8 cellular contexts compared by ENCODE assay signal in the genomic region with DNA sequence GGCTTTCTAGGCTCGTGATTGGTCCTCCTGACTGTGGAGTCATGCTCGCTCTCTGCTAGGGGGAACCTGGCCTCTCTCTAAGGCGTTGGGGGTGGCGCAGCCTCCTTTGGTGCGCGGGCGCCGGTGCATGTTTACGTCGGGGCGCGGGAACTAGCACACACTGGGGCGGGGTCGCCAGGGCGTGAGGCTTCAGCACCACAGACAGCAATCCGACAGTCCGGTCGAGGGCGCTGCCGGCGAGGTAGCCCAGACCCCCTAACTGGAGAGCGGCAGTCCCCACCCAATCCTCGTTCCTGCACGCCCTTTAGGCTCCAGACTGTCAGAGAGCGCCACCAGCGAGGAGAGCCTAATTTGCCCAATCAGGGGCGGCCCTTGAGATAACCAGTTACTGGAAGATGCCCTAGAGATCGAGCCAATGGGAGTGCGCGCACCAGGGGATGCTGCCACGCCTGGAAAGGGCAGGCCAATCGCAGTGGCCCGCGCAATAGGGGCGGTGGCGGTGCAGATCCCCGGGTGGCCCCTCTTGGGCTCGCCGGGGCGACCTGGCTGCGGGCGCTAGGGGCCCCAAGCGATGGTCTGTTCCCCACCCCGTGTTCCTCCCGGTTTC. TPM values are rescaled to one million over a fixed set of nuclear protein-coding genes. Genes with fewer than 3 reads are reported as not detected.
A peak's percentile ranks its signal among the peaks of the same experiment; 100 is the strongest.
DNase-seq lines count a peak whose midpoint lies in the region; ATAC-seq, FAIRE-seq and TF ChIP-seq lines count a peak whose summit lies in the region.

No MANE protein-coding gene starts in this region.

- H3K4me1 ChIP-seq in foreskin keratinocyte, result no peaks in the 10 kb centered on the region
- peaks cover 16% of the 10 kb centered on the region for H3K4me1 ChIP-seq in testis

- H3K4me3 Mint-ChIP-seq in activated T-helper 17 cell treated with anti-CD3 and anti-CD28 coated beads, Interleukin-2, amount 50 U/mL, for 72 hours, result peak overlapping the region; percentile 78

- peaks cover 14% of the 10 kb centered on the region for H3K4me1 Mint-ChIP-seq in activated T-helper 17 cell treated with anti-CD3 and anti-CD28 coated beads, Interleukin-2, amount 50 U/mL, for 72 hours

- TF ChIP-seq CTCF in foreskin keratinocyte (conservative IDR thresholded peaks at IDR 0.05) (no peak), testis (IDR thresholded peaks at IDR 0.05) (no peak)

- no peaks in the 10 kb centered on the region for H3K36me3 ChIP-seq in testis (ENCODE audit: low read depth, missing control alignments)

- peaks cover 19% of the 10 kb centered on the region for H3K36me3 Mint-ChIP-seq in activated T-helper 17 cell treated with anti-CD3 and anti-CD28 coated beads, Interleukin-2, amount 50 U/mL, for 72 hours (ENCODE audit: low read depth)

- 0 to 1% methylated on average over 3 to 30 of the region's 45 CpGs for WGBS in testis, 2 donors

- no peaks in the 10 kb centered on the region for H3K9me3 ChIP-seq in testis

- no peaks in the 10 kb centered on the region for H3K9me3 Mint-ChIP-seq in activated T-helper 17 cell treated with anti-CD3 and anti-CD28 coated beads, Interleukin-2, amount 50 U/mL, for 72 hours

- intact Hi-C loops in testis (cut with DNase I; ENCODE audit: low total_unique reads), result no loop called here

- H3K27ac ChIP-seq in foreskin keratinocyte, result no peak overlapping the region
- no peak overlapping the region for H3K27ac ChIP-seq in testis

- H3K27me3 Mint-ChIP-seq in activated T-helper 17 cell treated with anti-CD3 and anti-CD28 coated beads, Interleukin-2, amount 50 U/mL, for 72 hours, result peaks cover 19% of the 10 kb centered on the region

- H3K27ac Mint-ChIP-seq in activated T-helper 17 cell treated with anti-CD3 and anti-CD28 coated beads, Interleukin-2, amount 50 U/mL, for 72 hours, result peak overlapping the region; percentile 82

- H3K4me3 ChIP-seq in testis, result peak overlapping the region; percentile 18 to 54

- ATAC-seq in GM21526 (IDR thresholded peaks at IDR 0.05; ENCODE audit: low FRiP score, unreplicated experiment) (peak; percentile 36), foreskin keratinocyte (peak; percentile 51)
- peak; percentile 88 for ATAC-seq in activated T-helper 17 cell treated with anti-CD3 and anti-CD28 coated beads, Interleukin-2, amount 50 U/mL, for 72 hours (replicated peaks)

- DNase-seq in Caki2 (ENCODE audit: low read depth) (peak; percentile 96), KG1 (lab: John Stamatoyannopoulos, UW) (peak; percentile 48), RCC 7860 (ENCODE audit: low spot score) (peak; percentile 72), foreskin keratinocyte (peak; percentile 55 to 72), nucleus accumbens (lab: John Stamatoyannopoulos, UW) (peak; percentile 71 to 98 (median 94)), testis (peak; percentile 81)

- TF ChIP-seq POLR2A in testis (IDR thresholded peaks at IDR 0.05), result no peak

- in situ Hi-C loops in Caki2 (cut with HindIII; ENCODE audit: low pct_unique_long_range_greater_than_20kb, low sequenced_read_pairs), result no loop called here

- H3K27me3 ChIP-seq in foreskin keratinocyte, result peaks cover 58% of the 10 kb centered on the region
- H3K27me3 ChIP-seq in testis, result no peaks in the 10 kb centered on the region

- peak; percentile 5 for FAIRE-seq in RCC 7860 (lab: Jason Lieb, UNC)

RNA-seq across cellular contexts. Expression of a gene that starts 1.0 kb away (rescaled TPM):
- total RNA-seq in Caki2 (2014; rRNA removed; shearing (Covaris generic); ENCODE audit: low replicate concordance), result not detected in 2 replicates
- total RNA-seq in activated T-helper 17 cell treated with anti-CD3 and anti-CD28 coated beads, Interleukin-2, amount 50 U/mL, for 72 hours, result under 1 TPM in 1 of 2 donors, not detected in 1; 0.45 TPM
- total RNA-seq in foreskin keratinocyte (not detected in 2 replicates), testis (1 to 10 TPM; 6.1 to 7.5 TPM)
- polyA plus RNA-seq in foreskin keratinocyte (not detected in 2 replicates), testis (ENCODE audit: insufficient read depth, low read depth, low replicate concordance) (0.74 TPM)

RNA-seq across cellular contexts. Expression of a gene that starts 23.8 kb away (rescaled TPM):
- 4.6 and 43.5 TPM in 2 replicates for total RNA-seq in Caki2 (2014; rRNA removed; shearing (Covaris generic); ENCODE audit: low replicate concordance)
- total RNA-seq in activated T-helper 17 cell treated with anti-CD3 and anti-CD28 coated beads, Interleukin-2, amount 50 U/mL, for 72 hours, result 10 to 100 TPM; 18.8 to 26.3 TPM
- total RNA-seq in foreskin keratinocyte (4.0 and 4.5 TPM in 2 replicates), testis (10 to 100 TPM; 36.8 to 53.3 TPM)
- polyA plus RNA-seq in foreskin keratinocyte (3.0 and 4.2 TPM in 2 replicates), testis (ENCODE audit: insufficient read depth, low read depth, low replicate concordance) (45.9 TPM)

RNA-seq across cellular contexts. Expression of a gene that starts 46.4 kb away (rescaled TPM):
- 119 and 167 TPM in 2 replicates for total RNA-seq in Caki2 (2014; rRNA removed; shearing (Covaris generic); ENCODE audit: low replicate concordance)
- total RNA-seq in activated T-helper 17 cell treated with anti-CD3 and anti-CD28 coated beads, Interleukin-2, amount 50 U/mL, for 72 hours, result 100 to 1,000 TPM; 281 to 300 TPM
- 119 and 131 TPM in 2 replicates for total RNA-seq in foreskin keratinocyte
- polyA plus RNA-seq in foreskin keratinocyte, result 214 and 218 TPM in 2 replicates
- 100 to 1,000 TPM; 214 to 256 TPM for total RNA-seq in testis
- 266 TPM for polyA plus RNA-seq in testis (ENCODE audit: insufficient read depth, low read depth, low replicate concordance)

RNA-seq across cellular contexts. Expression of a gene that starts 47.0 kb away (rescaled TPM):
- total RNA-seq in Caki2 (2014; rRNA removed; shearing (Covaris generic); ENCODE audit: low replicate concordance), result 1.1 and 2.6 TPM in 2 replicates
- total RNA-seq in activated T-helper 17 cell treated with anti-CD3 and anti-CD28 coated beads, Interleukin-2, amount 50 U/mL, for 72 hours, result under 1 TPM; 0.15 to 0.42 TPM
- total RNA-seq in foreskin keratinocyte, result 0.11 and 0.51 TPM in 2 replicates
- 0.31 and 0.42 TPM in 2 replicates for polyA plus RNA-seq in foreskin keratinocyte
- total RNA-seq in testis, result 10 to 100 TPM in 1 of 2 donors, 1 to 10 TPM in 1; 9.7 to 14.8 TPM
- 18.3 TPM for polyA plus RNA-seq in testis (ENCODE audit: insufficient read depth, low read depth, low replicate concordance)

RNA-seq across cellular contexts. Expression of a gene that starts 47.1 kb away (rescaled TPM):
- total RNA-seq in Caki2 (2014; rRNA removed; shearing (Covaris generic); ENCODE audit: low replicate concordance), result 88.6 and 106 TPM in 2 replicates
- total RNA-seq in activated T-helper 17 cell treated with anti-CD3 and anti-CD28 coated beads, Interleukin-2, amount 50 U/mL, for 72 hours, result 10 to 100 TPM; 44.2 to 53.3 TPM
- total RNA-seq in foreskin keratinocyte (28.6 and 29.9 TPM in 2 replicates), testis (10 to 100 TPM; 45.4 to 58.7 TPM)
- polyA plus RNA-seq in foreskin keratinocyte (37.0 and 40.6 TPM in 2 replicates), testis (ENCODE audit: insufficient read depth, low read depth, low replicate concordance) (28.9 TPM)

Comparison
In these comparisons a context has a peak if more than half of its experiments do, and no peak if none do; other contexts are left out.
1. ATAC-seq: peak in every context shown above with its lines; median percentile 88 in activated T-helper 17 cell treated with anti-CD3 and anti-CD28 coated beads, Interleukin-2, amount 50 U/mL, for 72 hours; 51 in foreskin keratinocyte; 36 in GM21526.